4 cellular contexts compared by ENCODE assay signal in genomic region chr4:68174389-68174788, GRCh38. TPM values are rescaled to one million over a fixed set of nuclear protein-coding genes. Genes with fewer than 3 reads are reported as not detected.
"Had no signal": no experiment of that assay in that cellular context is flagged by ENCODE, and none has a peak within 500 bp of the region (broad histone marks: within the 10 kb centered on the region; RNA-seq: fewer than 3 reads in every experiment).

No MANE protein-coding gene starts in this region.

RNA-seq across cellular contexts. Expression of gene TMPRSS11F, which starts 44.7 kb away (rescaled TPM):
- total RNA-seq: LHCN-M2, M059J, MCF 10A, NCI-H460 had no signal
